1 cellular context compared by ENCODE assay signal in the genomic region with DNA sequence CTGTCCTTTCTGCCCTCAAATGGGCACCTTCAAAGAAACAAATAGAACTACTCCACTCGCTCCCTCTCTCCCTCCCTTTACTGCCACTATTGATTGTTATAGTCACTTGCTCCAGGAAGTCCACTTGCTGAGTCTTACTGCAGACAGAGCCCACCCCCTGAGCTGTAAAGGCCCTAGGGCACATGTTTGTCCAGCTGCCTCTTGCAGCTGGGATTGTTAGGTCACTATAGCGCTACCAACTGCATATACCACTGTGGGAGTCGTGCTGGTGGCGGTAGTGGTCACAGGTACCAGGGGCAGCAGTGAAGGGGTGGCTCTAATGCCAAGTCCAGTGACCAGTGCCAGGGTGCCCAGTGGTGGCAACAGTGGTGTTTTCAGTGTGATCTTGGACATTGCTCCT.
TF ChIP-seq lines count a peak whose summit lies in the region.

No MANE protein-coding gene starts in this region.

TF ChIP-seq in K562, 482 proteins besides CTCF, POLR2A, EP300 and RAD21 (continued from another document):
- TF ChIP-seq, protein P1, sequence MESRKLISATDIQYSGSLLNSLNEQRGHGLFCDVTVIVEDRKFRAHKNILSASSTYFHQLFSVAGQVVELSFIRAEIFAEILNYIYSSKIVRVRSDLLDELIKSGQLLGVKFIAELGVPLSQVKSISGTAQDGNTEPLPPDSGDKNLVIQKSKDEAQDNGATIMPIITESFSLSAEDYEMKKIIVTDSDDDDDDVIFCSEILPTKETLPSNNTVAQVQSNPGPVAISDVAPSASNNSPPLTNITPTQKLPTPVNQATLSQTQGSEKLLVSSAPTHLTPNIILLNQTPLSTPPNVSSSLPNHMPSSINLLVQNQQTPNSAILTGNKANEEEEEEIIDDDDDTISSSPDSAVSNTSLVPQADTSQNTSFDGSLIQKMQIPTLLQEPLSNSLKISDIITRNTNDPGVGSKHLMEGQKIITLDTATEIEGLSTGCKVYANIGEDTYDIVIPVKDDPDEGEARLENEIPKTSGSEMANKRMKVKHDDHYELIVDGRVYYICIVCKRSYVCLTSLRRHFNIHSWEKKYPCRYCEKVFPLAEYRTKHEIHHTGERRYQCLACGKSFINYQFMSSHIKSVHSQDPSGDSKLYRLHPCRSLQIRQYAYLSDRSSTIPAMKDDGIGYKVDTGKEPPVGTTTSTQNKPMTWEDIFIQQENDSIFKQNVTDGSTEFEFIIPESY (CRISPR knock-in tag; IDR thresholded peaks at IDR 0.05) = peak; percentile 46; the same call in 1 of the 2 replicates
- TF ChIP-seq HMG20B (CRISPR knock-in tag; IDR thresholded peaks at IDR 0.05) = no peak
- TF ChIP-seq, protein P2, sequence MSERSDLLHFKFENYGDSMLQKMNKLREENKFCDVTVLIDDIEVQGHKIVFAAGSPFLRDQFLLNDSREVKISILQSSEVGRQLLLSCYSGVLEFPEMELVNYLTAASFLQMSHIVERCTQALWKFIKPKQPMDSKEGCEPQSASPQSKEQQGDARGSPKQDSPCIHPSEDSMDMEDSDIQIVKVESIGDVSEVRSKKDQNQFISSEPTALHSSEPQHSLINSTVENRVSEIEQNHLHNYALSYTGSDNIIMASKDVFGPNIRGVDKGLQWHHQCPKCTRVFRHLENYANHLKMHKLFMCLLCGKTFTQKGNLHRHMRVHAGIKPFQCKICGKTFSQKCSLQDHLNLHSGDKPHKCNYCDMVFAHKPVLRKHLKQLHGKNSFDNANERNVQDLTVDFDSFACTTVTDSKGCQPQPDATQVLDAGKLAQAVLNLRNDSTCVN (CRISPR knock-in tag; IDR thresholded peaks at IDR 0.05) = no peak
